ENCODE assay signal across 8 cellular contexts in genomic region chr17:5191541-5192417, GRCh38. TPM values are rescaled to one million over a fixed set of nuclear protein-coding genes. Genes with fewer than 3 reads are reported as not detected.
DNase-seq lines count a peak whose midpoint lies in the region; ATAC-seq and TF ChIP-seq lines count a peak whose summit lies in the region.

Gene ZNF594 (minus strand): TSS chr17:5191868. CDS start chr17:5184256, 7,612 bp downstream.

- H3K4me3 Mint-ChIP-seq in HFFc6 = peak within 1 kb of the TSS; percentile 95
- peak within 1 kb of the TSS; percentile 95 for H3K4me3 Mint-ChIP-seq in activated naive CD4-positive, alpha-beta T cell treated with anti-CD3 and anti-CD28 coated beads, Interleukin-2, amount 50 U/mL, for 24 hours

- TF ChIP-seq POLR2A in NB4 (IDR thresholded peaks at IDR 0.05; ENCODE audit: extremely low read depth, insufficient read length) = peak; percentile 38

- H3K27me3 Mint-ChIP-seq in HFFc6 (ENCODE audit: insufficient read depth) = peaks cover 2% of the 10 kb centered on the region; the same call in 1 of the 2 replicates
- H3K27me3 Mint-ChIP-seq in activated naive CD4-positive, alpha-beta T cell treated with anti-CD3 and anti-CD28 coated beads, Interleukin-2, amount 50 U/mL, for 24 hours = no peaks in the 10 kb centered on the region

- H3K9ac ChIP-seq in SK-N-MC (ENCODE audit: insufficient read length) = peak within 1 kb of the TSS; percentile 81

- H3K4me3 ChIP-seq in GM08714 (ENCODE audit: low read length) (peak within 1 kb of the TSS; percentile 99), NB4 (ENCODE audit: low read depth, low read length) (peak within 1 kb of the TSS; percentile 68), SK-N-MC (peak within 1 kb of the TSS; percentile 98)

- TF ChIP-seq CTCF in HFFc6 (IDR thresholded peaks at IDR 0.05) (peak; percentile 81), NB4 (IDR thresholded peaks at IDR 0.05; ENCODE audit: low read depth, low read length) (peak; percentile 39), omental fat pad (IDR thresholded peaks at IDR 0.05) (no peak)

- peaks cover 52% of the 10 kb centered on the region for H3K36me3 Mint-ChIP-seq in HFFc6 (ENCODE audit: low read depth)
- peaks cover 28% of the 10 kb centered on the region for H3K36me3 Mint-ChIP-seq in activated naive CD4-positive, alpha-beta T cell treated with anti-CD3 and anti-CD28 coated beads, Interleukin-2, amount 50 U/mL, for 24 hours

- H3K27ac ChIP-seq in SK-N-MC (peak within 1 kb of the TSS; percentile 30), temporal lobe (ENCODE audit: low read depth, low read length) (peak within 1 kb of the TSS; percentile 47)

- ATAC-seq in omental fat pad (ENCODE audit: low FRiP score) = peak; percentile 100

- DNase-seq in HFFc6 (peak; percentile 94), NB4 (ENCODE audit: low read depth) (peak; percentile 91), SK-N-MC (ENCODE audit: low read depth, low spot score) (peak; percentile 30), glomerular visceral epithelial cell (ENCODE audit: extremely low spot score) (peak; percentile 97), omental fat pad (ENCODE audit: low spot score) (peak; percentile 84)

- H3K9me3 ChIP-seq in SK-N-MC (ENCODE audit: low read depth, low read length) = peaks cover 17% of the 10 kb centered on the region

- peak within 1 kb of the TSS; percentile 93 for H3K27ac Mint-ChIP-seq in HFFc6
- H3K27ac Mint-ChIP-seq in activated naive CD4-positive, alpha-beta T cell treated with anti-CD3 and anti-CD28 coated beads, Interleukin-2, amount 50 U/mL, for 24 hours = peak within 1 kb of the TSS; percentile 84

- H3K9me3 Mint-ChIP-seq in HFFc6 = peaks cover 53% of the 10 kb centered on the region
- peaks cover 10% of the 10 kb centered on the region for H3K9me3 Mint-ChIP-seq in activated naive CD4-positive, alpha-beta T cell treated with anti-CD3 and anti-CD28 coated beads, Interleukin-2, amount 50 U/mL, for 24 hours

- peaks cover 28% of the 10 kb centered on the region for H3K36me3 ChIP-seq in SK-N-MC (ENCODE audit: insufficient read depth, low read length)

- H3K4me1 Mint-ChIP-seq in HFFc6 (ENCODE audit: low read depth) = peaks cover 25% of the 10 kb centered on the region
- peaks cover 30% of the 10 kb centered on the region for H3K4me1 Mint-ChIP-seq in activated naive CD4-positive, alpha-beta T cell treated with anti-CD3 and anti-CD28 coated beads, Interleukin-2, amount 50 U/mL, for 24 hours

RNA-seq across cellular contexts. Expression of gene ZNF594, which starts in this region (rescaled TPM):
- total RNA-seq in HFFc6 (2021; fragmentation: NEBNext Ultra II Directional; extraction: Animal tissue kit (Norgen Biotek cat#: 25700)) = 1 to 10 TPM; 3.3 to 5.1 (median 4.6) TPM
- total RNA-seq in omental fat pad (10 to 100 TPM in 1 of 4 donors, 1 to 10 TPM in 3; 7.0 to 21.6 (median 8.9) TPM), temporal lobe (24.1 TPM)

Comparison
In these comparisons a context has a peak if more than half of its experiments do, and no peak if none do; other contexts are left out.
1. Peak in every context shown above with its lines: DNase-seq, ATAC-seq, H3K4me3 ChIP-seq and H3K27ac ChIP-seq.
2. DNase-seq: peak in every context shown above with its lines; median percentile 97 in glomerular visceral epithelial cell; 94 in HFFc6; 91 in NB4; 84 in omental fat pad; 30 in SK-N-MC.
3. CTCF ChIP-seq: peak in HFFc6 (single experiment) and NB4 (single experiment); none in omental fat pad (0 of 3).